ENCODE assay signal across 21 cellular contexts in the genomic region with DNA sequence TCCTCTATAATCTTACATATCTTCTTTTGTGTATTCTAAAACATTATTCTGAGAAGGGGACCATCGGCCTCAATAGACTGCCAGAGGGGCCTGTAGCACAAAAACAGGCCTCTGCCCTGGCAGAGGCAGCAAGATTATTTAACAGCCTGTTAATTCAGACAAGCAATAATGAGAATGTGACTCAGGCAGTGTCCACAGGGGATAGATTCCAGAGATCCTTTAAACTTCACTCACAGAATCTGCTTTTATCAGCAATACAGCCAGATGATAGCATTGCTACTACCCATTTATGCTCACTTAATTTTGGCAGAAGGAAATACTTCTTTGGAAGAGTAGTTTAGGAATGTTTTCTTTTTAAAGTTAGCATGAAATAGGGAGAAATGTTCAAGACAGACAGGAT. TPM values are rescaled to one million over a fixed set of nuclear protein-coding genes. Genes with fewer than 3 reads are reported as not detected.
DNase-seq lines count a peak whose midpoint lies in the region; ATAC-seq and TF ChIP-seq lines count a peak whose summit lies in the region.
"Had no signal": no experiment of that assay in that cellular context is flagged by ENCODE, and none has a peak within 500 bp of the region (broad histone marks: within the 10 kb centered on the region; RNA-seq: fewer than 3 reads in every experiment).

No MANE protein-coding gene starts in this region.

- H3K9me3 Mint-ChIP-seq in brain = no peaks in the 10 kb centered on the region
- H3K9me3 Mint-ChIP-seq: activated CD4-positive, alpha-beta memory T cell treated with anti-CD3 and anti-CD28 coated beads, Interleukin-2, amount 10 ng/mL, durations not matched to agents 7 days and 5 days; activated naive CD4-positive, alpha-beta T cell treated with anti-CD3 and anti-CD28 coated beads, Interleukin-2, amount 50 U/mL, for 24 hours; activated T-cell treated with anti-CD3 and anti-CD28 coated beads, Interleukin-2, amount 50 U/mL, for 24 hours; type B pancreatic cell had no signal

- ATAC-seq in Right ventricle myocardium superior (ENCODE audit: poor library complexity) (peak; percentile 39), Right ventricle myocardium inferior (no peak), GM19455 (IDR thresholded peaks at IDR 0.05; ENCODE audit: unreplicated experiment) (no peak)
- ATAC-seq: HepG2, right lobe of liver had no signal

- peak overlapping the region in 3 of 5 experiments; percentile 75 to 91 (median 80) for H3K27ac Mint-ChIP-seq in brain
- H3K27ac Mint-ChIP-seq: activated CD4-positive, alpha-beta memory T cell treated with anti-CD3 and anti-CD28 coated beads, Interleukin-2, amount 10 ng/mL, durations not matched to agents 7 days and 5 days; activated naive CD4-positive, alpha-beta T cell treated with anti-CD3 and anti-CD28 coated beads, Interleukin-2, amount 50 U/mL, for 24 hours; activated T-cell treated with anti-CD3 and anti-CD28 coated beads, Interleukin-2, amount 50 U/mL, for 24 hours; type B pancreatic cell had no signal

- intact Hi-C loops in Right ventricle myocardium superior (cut with DNase I) = no loop called here
- intact Hi-C loops in Right ventricle myocardium inferior (cut with DNase I) = no loop called here

- no peak for DNase-seq in Right ventricle myocardium superior
- DNase-seq in Right ventricle myocardium inferior (ENCODE audit: missing footprints) = no peak
- peak; percentile 71 for DNase-seq in kidney glomerular epithelial cell (lab: John Stamatoyannopoulos, UW)
- no peak for DNase-seq in stimulated activated CD8-positive, alpha-beta memory T cell treated with anti-CD3 and anti-CD28 coated beads, Interleukin-4, amount 100 ng/mL, for 48 hours
- no peak for DNase-seq in GM19238 (ENCODE audit: insufficient read length, low spot score)
- DNase-seq in superior temporal gyrus (ENCODE audit: extremely low spot score) = no peak
- DNase-seq: activated CD4-positive, alpha-beta memory T cell treated with anti-CD3 and anti-CD28 coated beads, Interleukin-2, amount 10 ng/mL, durations not matched to agents 7 days and 5 days; activated T-cell treated with anti-CD3 and anti-CD28 coated beads, Interleukin-2, amount 50 U/mL, for 24 hours; C1 segment of cervical spinal cord; dorsolateral prefrontal cortex; NCI-H1436; NCI-H526 treated with DMSO at 0.1 percent for 48 hours; nucleus accumbens; right lobe of liver; stimulated activated naive CD4-positive, alpha-beta T cell; T-helper 1 cell had no signal

- no peak overlapping the region for H3K4me3 Mint-ChIP-seq in brain
- H3K4me3 Mint-ChIP-seq: activated CD4-positive, alpha-beta memory T cell treated with anti-CD3 and anti-CD28 coated beads, Interleukin-2, amount 10 ng/mL, durations not matched to agents 7 days and 5 days; activated naive CD4-positive, alpha-beta T cell treated with anti-CD3 and anti-CD28 coated beads, Interleukin-2, amount 50 U/mL, for 24 hours; activated T-cell treated with anti-CD3 and anti-CD28 coated beads, Interleukin-2, amount 50 U/mL, for 24 hours; type B pancreatic cell had no signal

- no peaks in the 10 kb centered on the region for H3K27me3 Mint-ChIP-seq in brain
- H3K27me3 Mint-ChIP-seq: activated CD4-positive, alpha-beta memory T cell treated with anti-CD3 and anti-CD28 coated beads, Interleukin-2, amount 10 ng/mL, durations not matched to agents 7 days and 5 days; activated naive CD4-positive, alpha-beta T cell treated with anti-CD3 and anti-CD28 coated beads, Interleukin-2, amount 50 U/mL, for 24 hours; activated T-cell treated with anti-CD3 and anti-CD28 coated beads, Interleukin-2, amount 50 U/mL, for 24 hours; type B pancreatic cell had no signal

- peaks cover 9% of the 10 kb centered on the region for H3K4me1 Mint-ChIP-seq in brain
- H3K4me1 Mint-ChIP-seq: activated CD4-positive, alpha-beta memory T cell treated with anti-CD3 and anti-CD28 coated beads, Interleukin-2, amount 10 ng/mL, durations not matched to agents 7 days and 5 days; activated naive CD4-positive, alpha-beta T cell treated with anti-CD3 and anti-CD28 coated beads, Interleukin-2, amount 50 U/mL, for 24 hours had no signal

- TF ChIP-seq CTCF in brain (conservative IDR thresholded peaks at IDR 0.05) = no peak

- peaks cover 31% of the 10 kb centered on the region for H3K36me3 Mint-ChIP-seq in brain

RNA-seq across cellular contexts. Expression of a gene that starts 44.9 kb away (rescaled TPM):
- total RNA-seq in Right ventricle myocardium superior (127 TPM), Right ventricle myocardium inferior (139 TPM)
- polyA plus RNA-seq in brain (ENCODE audit: insufficient read depth, low read depth, low replicate concordance) = 72.9 TPM

RNA-seq across cellular contexts. Expression of a gene that starts 45.3 kb away (rescaled TPM):
- total RNA-seq in Right ventricle myocardium superior (37.7 TPM), Right ventricle myocardium inferior (34.8 TPM)
- polyA plus RNA-seq in brain (ENCODE audit: insufficient read depth, low read depth, low replicate concordance) = 23.8 TPM
